In the genomic region with DNA sequence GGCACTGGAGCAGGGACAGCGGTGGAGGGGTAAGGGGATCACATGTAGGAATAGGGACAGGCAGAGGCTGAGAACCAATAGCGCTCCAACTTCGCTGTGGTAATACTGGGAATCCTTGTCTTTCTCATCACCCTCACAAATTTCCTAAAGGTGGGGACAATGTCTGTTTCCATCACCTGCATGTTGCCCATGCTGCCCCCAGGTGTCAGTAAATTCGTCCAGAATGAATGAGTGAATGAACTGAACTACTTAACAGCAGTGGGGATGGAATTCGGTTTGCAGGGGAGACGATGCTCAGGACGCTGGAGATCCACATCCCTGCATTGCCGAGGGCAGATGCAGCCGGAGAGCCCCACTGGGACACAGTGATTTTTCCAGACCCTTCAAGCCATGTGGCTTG, we compare ENCODE assay signal across 1 cellular context.
TF ChIP-seq lines count a peak whose summit lies in the region.

No MANE protein-coding gene starts in this region.

TF ChIP-seq in H1, 55 proteins besides CTCF, POLR2A, EP300 and RAD21 (continued from another document):
- TF ChIP-seq SUZ12 (IDR thresholded peaks at IDR 0.05; ENCODE audit: low read length) (no peak), TAF1 (IDR thresholded peaks at IDR 0.05; ENCODE audit: low read depth, low read length) (no peak), GTF2F1 (IDR thresholded peaks at IDR 0.05; ENCODE audit: borderline replicate concordance, low read depth, low read length) (no peak), YY1 (IDR thresholded peaks at IDR 0.05; ENCODE audit: low read depth, low read length) (no peak), SP1 (IDR thresholded peaks at IDR 0.05; ENCODE audit: low read depth, low read length) (no peak)
TF ChIP-seq in H1: peak in this region for 0.
